ENCODE assay signal across 25 cellular contexts in genomic region chr11:130189492-130190210, GRCh38. TPM values are rescaled to one million over a fixed set of nuclear protein-coding genes. Genes with fewer than 3 reads are reported as not detected.
DNase-seq lines count a peak whose midpoint lies in the region; ATAC-seq, FAIRE-seq and TF ChIP-seq lines count a peak whose summit lies in the region.
"Had no signal": no experiment of that assay in that cellular context is flagged by ENCODE, and none has a peak within 500 bp of the region (broad histone marks: within the 10 kb centered on the region; RNA-seq: fewer than 3 reads in every experiment).

No MANE protein-coding gene starts in this region.

- no peak overlapping the region for H2AK5ac ChIP-seq in H9 (ENCODE audit: insufficient read length, low read length)

- no peak overlapping the region for H2BK12ac ChIP-seq in H9 (ENCODE audit: insufficient read length, low read depth, low read length)

- H4K91ac ChIP-seq in H9 (ENCODE audit: insufficient read length, low read depth, low read length) = no peak overlapping the region

- H3K27ac ChIP-seq in H9 (ENCODE audit: insufficient read length, low read depth, low read length) = no peak overlapping the region
- H3K27ac ChIP-seq in HepG2 (ENCODE audit: extremely low read length, insufficient read depth, low read length) = no peak overlapping the region
- peak overlapping the region; percentile 7 to 75 (median 51) for H3K27ac ChIP-seq in stomach
- H3K27ac ChIP-seq: right lobe of liver had no signal

- no peaks in the 10 kb centered on the region for H3K27me3 Mint-ChIP-seq in H9 (ENCODE audit: low read depth)
- H3K27me3 Mint-ChIP-seq in activated B cell treated with CpG ODN at 0.5 μM for 24 hours = no peaks in the 10 kb centered on the region
- H3K27me3 Mint-ChIP-seq: activated CD4-positive, alpha-beta memory T cell treated with anti-CD3 and anti-CD28 coated beads for 36 hours; activated T-helper 17 cell treated with anti-CD3 and anti-CD28 coated beads, Interleukin-2, amount 50 U/mL, for 72 hours had no signal

- intact Hi-C loops in activated B cell treated with CpG ODN at 0.5 μM for 24 hours (cut with micrococcal nuclease) (no loop called here), HepG2 (cut with micrococcal nuclease; ENCODE audit: unreplicated experiment) (no loop called here), stomach (cut with DNase I; ENCODE audit: low total_unique reads) (no loop called here)

- H3K4me3 ChIP-seq in HepG2 (replicated peaks in 1 of 3; ENCODE audit: insufficient read depth in 1 of 3, low read depth in 2 of 3, low read length in 3 of 3) = no peak overlapping the region
- H3K4me3 ChIP-seq in stomach = no peak overlapping the region
- H3K4me3 ChIP-seq: right lobe of liver, tibial nerve had no signal

- H3K9ac ChIP-seq in H9 (ENCODE audit: extremely low read depth, insufficient read length, low read length) (no peak overlapping the region), HepG2 (ENCODE audit: insufficient read depth, low read depth, low read length) (no peak overlapping the region)

- DNase-seq in H9 = peak; percentile 70
- no peak for DNase-seq in activated B cell treated with CpG ODN at 0.5 μM for 24 hours
- DNase-seq in HepG2 (ENCODE audit: low spot score) = no peak
- no peak for DNase-seq in stomach
- DNase-seq in COLO829 (ENCODE audit: low spot score) = no peak
- no peak for DNase-seq in DMS79 (lab: John Stamatoyannopoulos, UW)
- DNase-seq: activated CD4-positive, alpha-beta memory T cell treated with anti-CD3 and anti-CD28 coated beads for 36 hours; activated CD4-positive, CD25-positive, alpha-beta regulatory T cell; activated CD8-positive, alpha-beta memory T cell treated with anti-CD3 and anti-CD28 coated beads, Interleukin-2, amount 50 U/mL, for 48 hours; CD8-positive, alpha-beta T cell; central memory CD4-positive, alpha-beta T cell; GDM1; NCI-H1930; NCI-H82; nephron progenitor cell; right lobe of liver had no signal

- no peak overlapping the region for H2AFZ ChIP-seq in H9 (ENCODE audit: low read length)
- H2AFZ ChIP-seq in HepG2 (ENCODE audit: low read length) = no peak overlapping the region

- H2BK15ac ChIP-seq in H9 (ENCODE audit: low read depth, low read length) = no peak overlapping the region

- no CpG with 5 or more reads among the region's 32 CpGs for WGBS in H9 (ENCODE audit: extremely low coverage, insufficient read length, low lambda C conversion rate)
- WGBS in HepG2 (ENCODE audit: low lambda C conversion rate) = 87% methylated on average over 13 of the region's 32 CpGs
- WGBS in stomach, 5 donors = 80 to 85% (median 82%) methylated on average over 28 to 32 of the region's 32 CpGs

- in situ Hi-C loops in HepG2 (cut with HindIII; ENCODE audit: extremely low pct_ligation_motif_present, low pct_unique_long_range_greater_than_20kb) = no loop called here

- H3K27ac Mint-ChIP-seq in H9 = peak overlapping the region in 2 of 3 experiments; percentile 57 to 84; a peak in 2 of 7 replicates
- no peak overlapping the region for H3K27ac Mint-ChIP-seq in activated B cell treated with CpG ODN at 0.5 μM for 24 hours
- H3K27ac Mint-ChIP-seq: activated CD4-positive, alpha-beta memory T cell treated with anti-CD3 and anti-CD28 coated beads for 36 hours; activated naive CD4-positive, alpha-beta T cell treated with anti-CD3 and anti-CD28 coated beads, Interleukin-2, amount 50 U/mL, for 72 hours; activated T-helper 17 cell treated with anti-CD3 and anti-CD28 coated beads, Interleukin-2, amount 50 U/mL, for 72 hours; CD8-positive, alpha-beta T cell; mesothelial cell of epicardium; stimulated activated naive CD8-positive, alpha-beta T cell treated with anti-CD3 and anti-CD28 coated beads, Interleukin-15, Interleukin-2, amounts not matched to agents 100 ng/mL and 50 ng/mL, for 24 hours had no signal

- no peak overlapping the region for H3K23ac ChIP-seq in H9 (ENCODE audit: insufficient read length, low read depth, low read length)

- H3K4me3 Mint-ChIP-seq in H9 (no peak overlapping the region), activated B cell treated with CpG ODN at 0.5 μM for 24 hours (no peak overlapping the region)
- H3K4me3 Mint-ChIP-seq: activated CD4-positive, alpha-beta memory T cell treated with anti-CD3 and anti-CD28 coated beads for 36 hours; activated T-helper 17 cell treated with anti-CD3 and anti-CD28 coated beads, Interleukin-2, amount 50 U/mL, for 72 hours; CD8-positive, alpha-beta T cell; mesothelial cell of epicardium; nephron progenitor cell; stimulated activated naive CD8-positive, alpha-beta T cell treated with anti-CD3 and anti-CD28 coated beads, Interleukin-15, Interleukin-2, amounts not matched to agents 100 ng/mL and 50 ng/mL, for 24 hours had no signal

- H3K36me3 ChIP-seq in HepG2 (replicated peaks in 1 of 2; ENCODE audit: control insufficient read depth in 1 of 2, insufficient read depth in 2 of 2, low read length in 2 of 2) (no peaks in the 10 kb centered on the region), stomach (peaks cover 4 to 44% (median 21%) of the 10 kb centered on the region in 4 donors)
- H3K36me3 ChIP-seq: right lobe of liver, tibial nerve had no signal

- H3K4me1 ChIP-seq in H9 (ENCODE audit: insufficient read depth, low read length) (no peaks in the 10 kb centered on the region), HepG2 (ENCODE audit: insufficient read depth, low read length) (peaks cover 50% of the 10 kb centered on the region), stomach (peaks cover 0 to 17% (median 8%) of the 10 kb centered on the region in 4 donors)
- H3K4me1 ChIP-seq: tibial nerve had no signal

- H3K18ac ChIP-seq in H9 (ENCODE audit: insufficient read length, low read depth, low read length) = no peak overlapping the region

- H3K4me2 ChIP-seq in H9 (ENCODE audit: insufficient read depth, insufficient read length, low read length) = no peak overlapping the region
- 0 out of 2 replicates have a peak overlapping the region, but pooled peaks have one; percentile 36 for H3K4me2 ChIP-seq in HepG2 (ENCODE audit: low read depth, low read length)

- H4K5ac ChIP-seq in H9 (ENCODE audit: insufficient read length, low read depth, low read length) = no peak overlapping the region

- no peak overlapping the region for H3T11ph ChIP-seq in H9 (ENCODE audit: low read length)

- no peaks in the 10 kb centered on the region for H3K27me3 ChIP-seq in H9 (ENCODE audit: insufficient read depth, low read length)
- no peaks in the 10 kb centered on the region for H3K27me3 ChIP-seq in HepG2 (ENCODE audit: control insufficient read depth in 1 of 2, insufficient read depth in 2 of 2, low read length in 2 of 2)
- H3K27me3 ChIP-seq in stomach = no peaks in the 10 kb centered on the region
- H3K27me3 ChIP-seq: right lobe of liver, tibial nerve had no signal

- FAIRE-seq in HepG2 (lab: Jason Lieb, UNC) = no peak
- FAIRE-seq: astrocyte had no signal

- no TSS peak for BruUV-seq in HepG2 (replicated peaks; lab: Mats Ljungman, UMichigan)

- no peak overlapping the region for H2BK120ac ChIP-seq in H9 (ENCODE audit: low read depth, low read length, poor library complexity, severe bottlenecking)

- H3K23me2 ChIP-seq in H9 (ENCODE audit: insufficient read length, low read depth, low read length, poor library complexity, severe bottlenecking) = no peaks in the 10 kb centered on the region

- H2BK5ac ChIP-seq in H9 (ENCODE audit: insufficient read length, low read length) = no peak overlapping the region

- no peak overlapping the region for H3K14ac ChIP-seq in H9 (ENCODE audit: insufficient read depth, low read length)

- TF ChIP-seq EP300 in HepG2 (IDR thresholded peaks at IDR 0.05; ENCODE audit: low read depth in 2 of 2, low read length in 2 of 2) (no peak), HepG2 (CRISPR knock-in tag; IDR thresholded peaks at IDR 0.05; ENCODE audit: borderline replicate concordance) (no peak), stomach (IDR thresholded peaks at IDR 0.05) (no peak)

- H3K9me3 Mint-ChIP-seq in H9 (no peaks in the 10 kb centered on the region), activated B cell treated with CpG ODN at 0.5 μM for 24 hours (no peaks in the 10 kb centered on the region)
- H3K9me3 Mint-ChIP-seq: activated CD4-positive, alpha-beta memory T cell treated with anti-CD3 and anti-CD28 coated beads for 36 hours; activated naive CD4-positive, alpha-beta T cell treated with anti-CD3 and anti-CD28 coated beads, Interleukin-2, amount 50 U/mL, for 72 hours; activated T-helper 17 cell treated with anti-CD3 and anti-CD28 coated beads, Interleukin-2, amount 50 U/mL, for 72 hours; CD8-positive, alpha-beta T cell; nephron progenitor cell; stimulated activated naive CD8-positive, alpha-beta T cell treated with anti-CD3 and anti-CD28 coated beads, Interleukin-15, Interleukin-2, amounts not matched to agents 100 ng/mL and 50 ng/mL, for 24 hours had no signal

- no peak overlapping the region for H3K4ac ChIP-seq in H9 (ENCODE audit: low read depth, low read length)

- no peaks in the 10 kb centered on the region for H3K79me2 ChIP-seq in H9 (ENCODE audit: insufficient read depth, low read length)
- no peaks in the 10 kb centered on the region for H3K79me2 ChIP-seq in HepG2 (ENCODE audit: insufficient read depth, low read length)

- H3K4me1 Mint-ChIP-seq in H9 (peaks cover 0 to 5% of the 10 kb centered on the region in 2 experiments; a peak in 2 of 4 replicates), activated B cell treated with CpG ODN at 0.5 μM for 24 hours (no peaks in the 10 kb centered on the region)
- H3K4me1 Mint-ChIP-seq: activated T-helper 17 cell treated with anti-CD3 and anti-CD28 coated beads, Interleukin-2, amount 50 U/mL, for 72 hours; mesothelial cell of epicardium had no signal

- peaks cover 0 to 7% (median 2%) of the 10 kb centered on the region in 3 experiments; a peak in 5 of 7 replicates for H3K36me3 Mint-ChIP-seq in H9 (ENCODE audit: insufficient read depth in 1 of 3, low read depth in 3 of 3)
- H3K36me3 Mint-ChIP-seq in activated B cell treated with CpG ODN at 0.5 μM for 24 hours (ENCODE audit: low read depth) = peaks cover 28% of the 10 kb centered on the region
- H3K36me3 Mint-ChIP-seq: activated CD4-positive, alpha-beta memory T cell treated with anti-CD3 and anti-CD28 coated beads for 36 hours; activated naive CD4-positive, alpha-beta T cell treated with anti-CD3 and anti-CD28 coated beads, Interleukin-2, amount 50 U/mL, for 72 hours; CD8-positive, alpha-beta T cell had no signal

- H3K9me3 ChIP-seq in H9 (ENCODE audit: control insufficient read depth, low read depth, low read length) = no peaks in the 10 kb centered on the region
- H3K9me3 ChIP-seq in HepG2 (ENCODE audit: low read length) = no peaks in the 10 kb centered on the region
- no peaks in the 10 kb centered on the region for H3K9me3 ChIP-seq in stomach
- H3K9me3 ChIP-seq: right lobe of liver had no signal

- no peak overlapping the region for H2BK20ac ChIP-seq in H9 (ENCODE audit: low read depth, low read length, poor library complexity, severe bottlenecking)

- CTCF ChIA-PET in activated B cell treated with CpG ODN at 0.5 μM for 24 hours (lab: Charles Lee) = no interaction called here
- CTCF ChIA-PET in HepG2 (lab: Yijun Ruan, JAX; ENCODE audit: low intra/inter-chr PET ratio, low total read pairs) = no interaction called here

- H4K20me1 ChIP-seq in H9 (ENCODE audit: control insufficient read depth, insufficient read depth, insufficient read length) (no peaks in the 10 kb centered on the region), HepG2 (ENCODE audit: insufficient read depth, low read length) (no peaks in the 10 kb centered on the region)

- POLR2A ChIA-PET in activated B cell treated with CpG ODN at 0.5 μM for 24 hours (lab: Charles Lee) (no interaction called here), HepG2 (lab: Yijun Ruan, JAX) (no interaction called here)

- no peak for TF ChIP-seq RAD21 in HepG2 (CRISPR knock-in tag; IDR thresholded peaks at IDR 0.05)

- no peaks in the 10 kb centered on the region for H3K79me1 ChIP-seq in H9 (ENCODE audit: insufficient read depth, low read depth, low read length, poor library complexity, severe bottlenecking)

- no peak overlapping the region for H4K8ac ChIP-seq in H9 (replicated peaks; ENCODE audit: insufficient read length, low read depth, low read length)

- TF ChIP-seq CTCF in H9 (conservative IDR thresholded peaks at IDR 0.05) = no peak
- TF ChIP-seq CTCF in activated B cell treated with CpG ODN at 0.5 μM for 24 hours (IDR thresholded peaks at IDR 0.05) = no peak
- TF ChIP-seq CTCF in HepG2 (CRISPR knock-in tag; IDR thresholded peaks at IDR 0.05) = no peak
- no peak for TF ChIP-seq CTCF in stomach (IDR thresholded peaks at IDR 0.05)

- ATAC-seq in activated B cell treated with CpG ODN at 0.5 μM for 24 hours (ENCODE audit: low read depth) (peak; percentile 18), HepG2 (peak; percentile 10; the same call in 2 of the 3 replicates), HG03175 (IDR thresholded peaks at IDR 0.05; ENCODE audit: unreplicated experiment) (no peak)
- ATAC-seq: activated naive CD4-positive, alpha-beta T cell treated with anti-CD3 and anti-CD28 coated beads, Interleukin-2, amount 50 U/mL, for 72 hours; activated T-helper 17 cell treated with anti-CD3 and anti-CD28 coated beads, Interleukin-2, amount 50 U/mL, for 72 hours; CD8-positive, alpha-beta T cell; left lobe of liver; Right ventricle myocardium inferior had no signal

- no peak for TF ChIP-seq POLR2A in HepG2 (IDR thresholded peaks at IDR 0.05; ENCODE audit: insufficient read depth in 1 of 2, low read depth in 2 of 2, low read length in 2 of 2)
- TF ChIP-seq POLR2A in stomach (IDR thresholded peaks at IDR 0.05) = no peak

- no peak overlapping the region for H3K56ac ChIP-seq in H9 (ENCODE audit: insufficient read length, low read depth, low read length)

RNA-seq across cellular contexts. Expression of gene ST14, which starts 30.1 kb away (rescaled TPM):
- 22.4 and 22.9 TPM in 2 replicates for total RNA-seq in H9 (2021)
- total RNA-seq in activated B cell treated with CpG ODN at 0.5 μM for 24 hours = 22.6 and 23.9 TPM in 2 replicates
- 0.69 and 1.4 TPM in 2 replicates for total RNA-seq in HepG2 (2016; rRNA removed; fragmentation: Illumina TruSeq; extraction: Trizol)
- 0.26 and 0.30 TPM in 2 replicates for total RNA-seq in HepG2 (2016; cell fraction: cytosol; rRNA removed; fragmentation: Illumina TruSeq; extraction: Trizol; ENCODE audit: low read depth)
- total RNA-seq in HepG2 (2016; cell fraction: insoluble cytoplasmic fraction; rRNA removed; fragmentation: Illumina TruSeq; extraction: Trizol) = 0.55 and 1.3 TPM in 2 replicates
- 0.65 and 0.72 TPM in 2 replicates for total RNA-seq in HepG2 (2016; cell fraction: membrane; rRNA removed; fragmentation: Illumina TruSeq; extraction: Trizol)
- total RNA-seq in HepG2 (2016; cell fraction: nucleus; rRNA removed; fragmentation: Illumina TruSeq; extraction: Trizol) = 0.94 and 0.99 TPM in 2 replicates
- 0.88 and 1.1 TPM in 2 replicates for polyA plus RNA-seq in HepG2 (2011; rRNA removed)
- 0.90 and 1.3 TPM in 2 replicates for polyA plus RNA-seq in HepG2 (2011; cell fraction: cytosol; rRNA removed)
- polyA plus RNA-seq in HepG2 (2011; cell fraction: nucleus; rRNA removed) = 2.7 and 3.0 TPM in 2 replicates
- polyA plus RNA-seq in HepG2 (2012) = 0.76 and 1.3 TPM in 2 replicates
- polyA plus RNA-seq in HepG2 (2016; cell fraction: cytosol; fragmentation: Illumina TruSeq; extraction: Trizol; ENCODE audit: low read depth) = 0.14 and 0.15 TPM in 2 replicates
- 0.84 and 1.1 TPM in 2 replicates for polyA plus RNA-seq in HepG2 (2016; cell fraction: insoluble cytoplasmic fraction; fragmentation: Illumina TruSeq; extraction: Trizol; ENCODE audit: low read depth)
- 0.31 and 0.55 TPM in 2 replicates for polyA plus RNA-seq in HepG2 (2016; cell fraction: membrane; fragmentation: Illumina TruSeq; extraction: Trizol; ENCODE audit: low read depth)
- polyA plus RNA-seq in HepG2 (2016; cell fraction: nucleus; fragmentation: Illumina TruSeq; extraction: Trizol; ENCODE audit: insufficient read depth, low read depth) = 2.0 and 2.6 TPM in 2 replicates
- polyA minus RNA-seq in HepG2 (2011; rRNA and poly(A)+ RNA removed; ENCODE audit: low replicate concordance) = 2.0 and 3.1 TPM in 2 replicates
- 0.62 and 0.79 TPM in 2 replicates for polyA minus RNA-seq in HepG2 (2011; cell fraction: cytosol; rRNA and poly(A)+ RNA removed)
- polyA minus RNA-seq in HepG2 (2011; cell fraction: nucleus; rRNA and poly(A)+ RNA removed) = 0.64 and 0.87 TPM in 2 replicates
- total RNA-seq in stomach = 100 to 1,000 TPM in 2 of 5 donors, 10 to 100 TPM in 3; 43.9 to 380 (median 62.5) TPM
- polyA plus RNA-seq in stomach = 10 to 100 TPM; 12.4 to 48.6 (median 48.3) TPM
- total RNA-seq: activated CD4-positive, alpha-beta memory T cell treated with anti-CD3 and anti-CD28 coated beads for 36 hours had no signal

Comparison
In these comparisons a context has a peak if more than half of its experiments do, and no peak if none do; other contexts are left out.
1. H3K27ac ChIP-seq: peak in stomach (5 of 5); none in H9 (single experiment) and HepG2 (single experiment).